ENCODE assay signal across 1 cellular context in genomic region chr2:226256709-226257401, GRCh38.
TF ChIP-seq lines count a peak whose summit lies in the region.

No MANE protein-coding gene starts in this region.

TF ChIP-seq in H1, 55 proteins besides CTCF, POLR2A, EP300 and RAD21 (continued from another document):
- no peak for TF ChIP-seq ZNF274 (IDR thresholded peaks at IDR 0.05; ENCODE audit: borderline replicate concordance, extremely low read depth, low read length)
- no peak for TF ChIP-seq SIN3A (conservative IDR thresholded peaks at IDR 0.05 in 1 of 2, IDR thresholded peaks at IDR 0.05 in 1 of 2; ENCODE audit: low read depth in 1 of 2, low read length in 2 of 2)
- TF ChIP-seq SIRT6 (IDR thresholded peaks at IDR 0.05; ENCODE audit: low read length), result no peak
- no peak for TF ChIP-seq NANOG (IDR thresholded peaks at IDR 0.05; ENCODE audit: insufficient read depth, low read depth, low read length, poor library complexity, severe bottlenecking)
- TF ChIP-seq ATF3 (IDR thresholded peaks at IDR 0.05; ENCODE audit: insufficient read depth, low read depth, low read length), result no peak
- TF ChIP-seq PHF8 (conservative IDR thresholded peaks at IDR 0.05; ENCODE audit: low read depth, low read length), result no peak
